6 cellular contexts compared by ENCODE assay signal in the genomic region with DNA sequence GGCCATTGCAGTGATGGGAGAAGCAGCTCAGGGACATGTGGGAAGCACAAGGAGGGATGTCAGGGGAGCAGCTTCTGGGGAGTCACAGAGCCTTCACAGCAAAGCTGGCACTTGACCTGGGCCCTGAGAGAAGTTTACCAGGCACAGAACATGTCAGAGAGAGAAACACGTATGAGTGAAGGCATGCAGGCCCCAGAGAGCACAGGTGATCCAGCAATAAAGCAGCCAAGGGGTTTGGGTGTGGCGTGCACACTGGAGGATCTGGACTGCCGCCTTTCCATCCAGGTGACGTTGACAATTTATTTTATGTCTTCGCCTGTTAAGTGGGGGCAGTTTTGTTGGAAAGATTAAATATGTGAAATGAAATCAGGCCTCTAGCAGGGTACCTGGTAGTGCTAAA.
"Had no signal": no experiment of that assay in that cellular context is flagged by ENCODE, and none has a peak within 500 bp of the region (broad histone marks: within the 10 kb centered on the region; RNA-seq: fewer than 3 reads in every experiment).

No MANE protein-coding gene starts in this region.

- DNase-seq: H9, HCEC 1CT, KBM-7 had no signal

- H3K27ac ChIP-seq: HL-60 had no signal

- ATAC-seq: GM23338, HepG2 had no signal

- H3K4me3 ChIP-seq: GM23338 had no signal
